ENCODE assay signal across 23 cellular contexts in genomic region chr11:44470849-44471248, GRCh38.
A peak's percentile ranks its signal among the peaks of the same experiment; 100 is the strongest.
DNase-seq lines count a peak whose midpoint lies in the region; ATAC-seq, FAIRE-seq and TF ChIP-seq lines count a peak whose summit lies in the region.
"Had no signal": no experiment of that assay in that cellular context is flagged by ENCODE, and none has a peak within 500 bp of the region (broad histone marks: within the 10 kb centered on the region; RNA-seq: fewer than 3 reads in every experiment).

No MANE protein-coding gene starts in this region.

- H3K4me3 ChIP-seq in K562: no peak overlapping the region
- H3K4me3 ChIP-seq in neuronal stem cell (ENCODE audit: low read length in 2 of 2): no peak overlapping the region
- H3K4me3 ChIP-seq: A549 had no signal

- 2% methylated on average over 7 of the region's 7 CpGs for WGBS in K562 (ENCODE audit: insufficient coverage, low coverage, missing lambda C conversion rate)
- no CpG with 5 or more reads among the region's 7 CpGs for WGBS in neuronal stem cell (ENCODE audit: extremely low coverage in 2 of 2, insufficient read length in 2 of 2, insufficient replicate concordance in 1 of 2), 2 donors

- POLR2A ChIA-PET in K562 (lab: Yijun Ruan, JAX): no interaction called here

- H2BK12ac ChIP-seq in neuronal stem cell (ENCODE audit: low read length): no peak overlapping the region

- H3K4me2 ChIP-seq in K562 (ENCODE audit: insufficient read depth, low read length): no peak overlapping the region
- no peak overlapping the region for H3K4me2 ChIP-seq in neuronal stem cell (ENCODE audit: insufficient read depth, low read length, poor library complexity, severe bottlenecking)
- H3K4me2 ChIP-seq: A549 had no signal

- no peak overlapping the region for H4K8ac ChIP-seq in neuronal stem cell (ENCODE audit: low read depth, low read length)

- BruUV-seq in K562 (replicated peaks; lab: Mats Ljungman, UMichigan): no TSS peak

- H3K4me1 ChIP-seq in K562 (replicated peaks in 1 of 2; ENCODE audit: control insufficient read depth in 2 of 2, insufficient read depth in 2 of 2, low read length in 2 of 2) (no peaks in the 10 kb centered on the region), neuronal stem cell (ENCODE audit: control insufficient read depth in 2 of 2, insufficient read depth in 1 of 2, low read depth in 1 of 2, low read length in 2 of 2) (peaks cover 0 to 10% of the 10 kb centered on the region in 2 donors)
- H3K4me1 ChIP-seq: Caco-2 had no signal

- TF ChIP-seq POLR2A in K562 (conservative IDR thresholded peaks at IDR 0.05) (no peak), erythroblast (IDR thresholded peaks at IDR 0.05; ENCODE audit: low read length) (no peak)

- no peaks in the 10 kb centered on the region for H4K20me1 ChIP-seq in K562 (replicated peaks; ENCODE audit: control insufficient read depth, insufficient read depth, low read length)

- intact Hi-C loops in K562 (cut with micrococcal nuclease): no loop called here
- intact Hi-C loops in left cardiac atrium (cut with DNase I): no loop called here

- H3K79me1 ChIP-seq in neuronal stem cell (ENCODE audit: low read depth, low read length): peaks cover 1% of the 10 kb centered on the region

- H3K18ac ChIP-seq in neuronal stem cell (ENCODE audit: low read length): peak overlapping the region; percentile 11

- H2BK120ac ChIP-seq in neuronal stem cell (ENCODE audit: low read depth, low read length): no peak overlapping the region

- no peak for TF ChIP-seq EP300 in K562 (IDR thresholded peaks at IDR 0.05; ENCODE audit: low read length)

- H2AFZ ChIP-seq in K562 (ENCODE audit: low read depth, low read length) (no peak overlapping the region), neuronal stem cell (ENCODE audit: low read length) (no peak overlapping the region)

- H3K36me3 ChIP-seq in K562 (ENCODE audit: control insufficient read depth, insufficient read depth, low read length) (no peaks in the 10 kb centered on the region), neuronal stem cell (replicated peaks in 1 of 2; ENCODE audit: control insufficient read depth in 2 of 2, insufficient read depth in 2 of 2, low read length in 2 of 2) (no peaks in the 10 kb centered on the region)

- H3K9me1 ChIP-seq in K562 (ENCODE audit: control insufficient read depth, insufficient read depth, low read length): no peaks in the 10 kb centered on the region

- H3K4ac ChIP-seq in neuronal stem cell (ENCODE audit: low read length): no peak overlapping the region

- no peak overlapping the region for H3K14ac ChIP-seq in neuronal stem cell (ENCODE audit: low read length)

- TF ChIP-seq CTCF in K562 (IDR thresholded peaks at IDR 0.05 in 2 of 3, conservative IDR thresholded peaks at IDR 0.05 in 1 of 3; ENCODE audit: insufficient read depth in 2 of 3, low read depth in 1 of 3, low read length in 3 of 3): no peak

- no peak overlapping the region for H2BK5ac ChIP-seq in neuronal stem cell (ENCODE audit: low read length)

- H3K79me2 ChIP-seq in K562 (ENCODE audit: control insufficient read depth, insufficient read depth, low read length): no peaks in the 10 kb centered on the region

- FAIRE-seq in K562 (lab: Jason Lieb, UNC): no peak
- FAIRE-seq: A549, GM19239 had no signal

- H3K9me3 ChIP-seq in K562 (replicated peaks; ENCODE audit: control insufficient read depth, insufficient read depth, low read depth, low read length): no peaks in the 10 kb centered on the region
- H3K9me3 ChIP-seq in neuronal stem cell (replicated peaks in 1 of 2; ENCODE audit: control insufficient read depth in 2 of 2, insufficient read depth in 1 of 2, low read depth in 1 of 2, low read length in 2 of 2): no peaks in the 10 kb centered on the region
- H3K9me3 ChIP-seq: A549, Caco-2 had no signal

- H2AK5ac ChIP-seq in neuronal stem cell (ENCODE audit: low read depth, low read length): no peak overlapping the region

- no peak overlapping the region for H2BK15ac ChIP-seq in neuronal stem cell (ENCODE audit: low read length)

- DNase-seq in DMS79 treated with DMSO at 0.1 percent for 48 hours (lab: John Stamatoyannopoulos, UW) (peak; percentile 40), K562 (ENCODE audit: extremely low read depth in 1 of 4, low spot score in 3 of 4) (no peak), left cardiac atrium (no peak), neuronal stem cell (ENCODE audit: low spot score) (no peak), NCI-H226 (no peak), erythroblast (lab: John Stamatoyannopoulos, UW) (no peak), SHP77 (lab: John Stamatoyannopoulos, UW) (no peak)
- DNase-seq: Caco-2; CD8-positive, alpha-beta T cell; Karpas-422; NCI-H1092; NCI-H1417 treated with DMSO at 0.1 percent for 48 hours; NCI-H1694 treated with DMSO at 0.1 percent for 48 hours; NCI-H2081; NCI-H2171 treated with DMSO at 0.1 percent for 48 hours; NCI-H524; NCI-H748 treated with DMSO at 0.1 percent for 48 hours; PC-3 had no signal

- CTCF ChIA-PET in K562 (lab: Yijun Ruan, JAX; ENCODE audit: low intra/inter-chr PET ratio): no interaction called here

- no peak overlapping the region for H4K91ac ChIP-seq in neuronal stem cell (ENCODE audit: low read depth, low read length, poor library complexity)

- H3K27me3 ChIP-seq in K562 (ENCODE audit: control insufficient read depth in 2 of 2, insufficient read depth in 2 of 2, low read length in 2 of 2): peaks cover 20 to 69% of the 10 kb centered on the region in 2 experiments
- peaks cover 0 to 7% (median 0%) of the 10 kb centered on the region in 3 experiments for H3K27me3 ChIP-seq in neuronal stem cell (ENCODE audit: control insufficient read depth in 3 of 3, insufficient read depth in 3 of 3, low read depth in 1 of 3, low read length in 3 of 3)

- no peak for TF ChIP-seq RAD21 in K562 (CRISPR knock-in tag; conservative IDR thresholded peaks at IDR 0.05 in 1 of 2, IDR thresholded peaks at IDR 0.05 in 1 of 2)

- H3K27ac ChIP-seq in K562 (ENCODE audit: extremely low read depth, low read depth, low read length) (no peak overlapping the region), neuronal stem cell (replicated peaks; ENCODE audit: low read length) (no peak overlapping the region)
- H3K27ac ChIP-seq: A549, C4-2B had no signal

- in situ Hi-C loops in K562 (cut with MboI): no loop called here

- ATAC-seq in K562 (no peak), left cardiac atrium (peak; percentile 22 to 34), HG03095 (IDR thresholded peaks at IDR 0.05; ENCODE audit: unreplicated experiment) (no peak)
- ATAC-seq: A549; CD8-positive, alpha-beta T cell; HCT116; PC-3 had no signal

- H3K9ac ChIP-seq in K562 (ENCODE audit: insufficient read depth in 1 of 2, low read depth in 2 of 2, low read length in 2 of 2) (no peak overlapping the region), neuronal stem cell (ENCODE audit: low read depth, low read length, poor library complexity) (no peak overlapping the region)

- H3K23ac ChIP-seq in neuronal stem cell (ENCODE audit: low read depth, low read length, poor library complexity): no peak overlapping the region

TF ChIP-seq in K562, 482 proteins besides CTCF, POLR2A, EP300 and RAD21:
- TF ChIP-seq PTRF (tag; IDR thresholded peaks at IDR 0.05): no peak
- peak; percentile 62 for TF ChIP-seq RBM25 (IDR thresholded peaks at IDR 0.05; ENCODE audit: low read depth, low read length, severe bottlenecking)

Comparison
In these comparisons a context has a peak if more than half of its experiments do, and no peak if none do; other contexts are left out.
1. ATAC-seq: peak in left cardiac atrium (2 of 2); none in K562 (single experiment) and HG03095 (single experiment).